ENCODE assay signal across 8 cellular contexts in the genomic region with DNA sequence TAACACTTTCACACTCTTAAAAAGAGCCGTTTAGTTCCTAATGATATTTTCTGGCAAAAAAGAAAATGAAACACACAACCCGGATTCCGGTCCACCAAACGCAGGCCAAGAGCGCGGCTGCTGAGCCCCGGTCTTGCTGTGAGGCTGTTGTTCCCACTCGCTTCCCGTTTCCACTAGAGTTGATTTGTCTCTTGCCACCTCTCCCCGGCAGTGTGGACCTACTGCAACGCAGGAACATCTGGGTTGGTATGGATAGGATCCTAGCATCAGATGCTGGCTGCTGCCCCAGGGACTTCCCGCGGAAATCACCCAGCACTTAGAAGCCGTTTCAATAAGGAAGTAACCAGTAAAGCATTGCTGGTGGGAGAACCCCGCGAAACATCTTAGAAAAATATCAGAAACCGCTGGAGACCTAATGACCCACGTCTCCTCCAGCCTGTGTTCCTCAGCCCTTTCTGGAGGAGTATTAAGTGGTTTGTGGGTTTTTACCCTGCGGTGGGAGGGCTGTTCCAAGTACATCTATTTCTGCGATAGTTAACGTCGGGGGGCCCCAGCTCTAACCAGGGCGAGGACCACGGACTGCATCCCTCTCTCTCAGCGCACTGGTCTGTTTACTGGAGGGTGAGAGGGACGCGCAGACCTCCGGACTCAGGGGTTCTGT. TPM values are rescaled to one million over a fixed set of nuclear protein-coding genes. Genes with fewer than 3 reads are reported as not detected.
A peak's percentile ranks its signal among the peaks of the same experiment; 100 is the strongest.
DNase-seq lines count a peak whose midpoint lies in the region; ATAC-seq and FAIRE-seq lines count a peak whose summit lies in the region.

No MANE protein-coding gene starts in this region.

- peaks cover 53% of the 10 kb centered on the region for H3K4me1 ChIP-seq in CD8-positive, alpha-beta memory T cell (ENCODE audit: insufficient read depth, low read length)
- H3K4me1 ChIP-seq in mesenchymal stem cell (ENCODE audit: control insufficient read depth, insufficient read depth, low read depth, low read length), result peaks cover 12% of the 10 kb centered on the region

- peak overlapping the region; percentile 78 for H3K27ac ChIP-seq in CD8-positive, alpha-beta memory T cell (ENCODE audit: low read depth, low read length)
- H3K27ac ChIP-seq in mesenchymal stem cell (ENCODE audit: low read length, poor library complexity, severe bottlenecking), result no peak overlapping the region

- POLR2A ChIA-PET in CD8-positive, alpha-beta memory T cell (lab: Charles Lee), result interaction anchor here (0.7 to 3.7 kb wide), 3 partner anchors 11 to 28 kb away, joined by 3 to 30 read pairs (median 7); no protein-coding TSS in a partner anchor

- no peak overlapping the region for H2BK120ac ChIP-seq in mesenchymal stem cell (ENCODE audit: low read depth, low read length)

- no peak overlapping the region for H2BK15ac ChIP-seq in mesenchymal stem cell (ENCODE audit: low read depth, poor library complexity, severe bottlenecking)

- no peaks in the 10 kb centered on the region for H3K27me3 ChIP-seq in CD8-positive, alpha-beta memory T cell (ENCODE audit: insufficient read depth, low read length, poor library complexity, severe bottlenecking)
- H3K27me3 ChIP-seq in mesenchymal stem cell (ENCODE audit: control insufficient read depth in 1 of 2, insufficient read depth in 1 of 2, low read length in 2 of 2), result no peaks in the 10 kb centered on the region

- 27% methylated on average over 22 of the region's 28 CpGs for WGBS in mesenchymal stem cell

- H3K27ac Mint-ChIP-seq in CD8-positive, alpha-beta memory T cell, result peak overlapping the region; percentile 90 to 98 (median 96)

- peak; percentile 31 to 67 (median 59) for DNase-seq in CD8-positive, alpha-beta memory T cell
- DNase-seq in HTR-8/SVneo (ENCODE audit: insufficient read length, low spot score), result peak; percentile 26
- peak; percentile 51 for DNase-seq in dedifferentiated amniotic fluid mesenchymal stem cell (ENCODE audit: extremely low spot score)
- peak; percentile 42 for DNase-seq in mesenchymal stem cell
- DNase-seq in stimulated activated CD8-positive, alpha-beta memory T cell treated with anti-CD3 and anti-CD28 coated beads, Interleukin-15, amount 100 ng/mL, for 4 hours (ENCODE audit: low read depth in 2 of 2), result peak; percentile 55 to 62
- DNase-seq in NCI-H1694 treated with DMSO at 0.1 percent for 48 hours (lab: John Stamatoyannopoulos, UW), result no peak

- H2AK5ac ChIP-seq in mesenchymal stem cell (ENCODE audit: low read length, severe bottlenecking), result no peak overlapping the region

- H3K4me1 Mint-ChIP-seq in CD8-positive, alpha-beta memory T cell, result peaks cover 58 to 67% (median 64%) of the 10 kb centered on the region in 3 donors

- CTCF ChIA-PET in CD8-positive, alpha-beta memory T cell (lab: Charles Lee), result interaction anchor here (0.9 to 6.5 kb wide), 10 partner anchors 8 to 92 kb away, joined by 3 to 42 read pairs (median 3); no protein-coding TSS in a partner anchor

- no peaks in the 10 kb centered on the region for H3K9me3 ChIP-seq in CD8-positive, alpha-beta memory T cell (ENCODE audit: low read length)
- H3K9me3 ChIP-seq in mesenchymal stem cell (ENCODE audit: control insufficient read depth, low read length), result no peaks in the 10 kb centered on the region

- H3K4me3 ChIP-seq in CD8-positive, alpha-beta memory T cell (ENCODE audit: low read length), result peak overlapping the region; percentile 99
- H3K4me3 ChIP-seq in mesenchymal stem cell (ENCODE audit: insufficient read depth in 1 of 2, low read depth in 1 of 2, low read length in 2 of 2), result peak overlapping the region; percentile 80 to 88

- H3K4me3 Mint-ChIP-seq in CD8-positive, alpha-beta memory T cell, result peak overlapping the region; percentile 93 to 100 (median 98)

- H3K23ac ChIP-seq in mesenchymal stem cell (ENCODE audit: low read length in 2 of 2), result no peak overlapping the region

- H3K9ac ChIP-seq in mesenchymal stem cell (ENCODE audit: low read length), result peak overlapping the region; percentile 84

- H2BK5ac ChIP-seq in mesenchymal stem cell (ENCODE audit: low read depth, low read length, poor library complexity, severe bottlenecking), result no peak overlapping the region

- H3K27me3 Mint-ChIP-seq in CD8-positive, alpha-beta memory T cell, result peaks cover 0 to 2% of the 10 kb centered on the region in 2 donors

- peaks cover 0 to 10% (median 1%) of the 10 kb centered on the region in 3 donors for H3K36me3 Mint-ChIP-seq in CD8-positive, alpha-beta memory T cell

- FAIRE-seq in HTR-8/SVneo (lab: Jason Lieb, UNC), result no peak

- H2BK12ac ChIP-seq in mesenchymal stem cell (ENCODE audit: low read length in 2 of 2), result peak overlapping the region in 1 of 2 experiments; percentile 24

- H4K91ac ChIP-seq in mesenchymal stem cell (ENCODE audit: low read length), result no peak overlapping the region

- no peak overlapping the region for H3K18ac ChIP-seq in mesenchymal stem cell (ENCODE audit: low read depth in 1 of 2, low read length in 2 of 2)

- no peak overlapping the region for H3K4ac ChIP-seq in mesenchymal stem cell (ENCODE audit: low read depth in 1 of 2, low read length in 2 of 2)

- H3K4me2 ChIP-seq in mesenchymal stem cell (ENCODE audit: low read length, poor library complexity, severe bottlenecking), result peak overlapping the region; percentile 97

- no peak overlapping the region for H4K8ac ChIP-seq in mesenchymal stem cell (ENCODE audit: low read length)

- no peaks in the 10 kb centered on the region for H3K36me3 ChIP-seq in CD8-positive, alpha-beta memory T cell (ENCODE audit: insufficient read depth, low read length)
- no peaks in the 10 kb centered on the region for H3K36me3 ChIP-seq in mesenchymal stem cell (ENCODE audit: control insufficient read depth in 1 of 2, insufficient read depth in 2 of 2, low read depth in 1 of 2, low read length in 2 of 2)

- peaks cover 12% of the 10 kb centered on the region for H3K79me1 ChIP-seq in mesenchymal stem cell (replicated peaks; ENCODE audit: low read length, poor library complexity, severe bottlenecking)

- no peaks in the 10 kb centered on the region for H3K9me3 Mint-ChIP-seq in CD8-positive, alpha-beta memory T cell

- no peak overlapping the region for H3K14ac ChIP-seq in mesenchymal stem cell (ENCODE audit: low read length in 2 of 2)

- ATAC-seq in GM21360 (IDR thresholded peaks at IDR 0.05; ENCODE audit: unreplicated experiment), result peak; percentile 60
- ATAC-seq in activated CD4-positive, CD25-positive, alpha-beta regulatory T cell treated with anti-CD3 and anti-CD28 coated beads, Interleukin-2, amount 50 U/mL, for 24 hours, result peak; percentile 65 to 68

- no peak overlapping the region for H2AFZ ChIP-seq in mesenchymal stem cell (ENCODE audit: low read depth, low read length)

RNA-seq across cellular contexts. Expression of gene DOCK10, which starts 0.9 kb away (rescaled TPM):
- total RNA-seq in CD8-positive, alpha-beta memory T cell, result 100 to 1,000 TPM; 135 to 138 TPM
- 52.4 TPM for polyA plus RNA-seq in CD8-positive, alpha-beta memory T cell
- 5.5 TPM for polyA plus RNA-seq in mesenchymal stem cell (2013, experiment 1 of 2)
- 5.1 TPM for polyA plus RNA-seq in mesenchymal stem cell (2013, experiment 2 of 2)
